In the genomic region with DNA sequence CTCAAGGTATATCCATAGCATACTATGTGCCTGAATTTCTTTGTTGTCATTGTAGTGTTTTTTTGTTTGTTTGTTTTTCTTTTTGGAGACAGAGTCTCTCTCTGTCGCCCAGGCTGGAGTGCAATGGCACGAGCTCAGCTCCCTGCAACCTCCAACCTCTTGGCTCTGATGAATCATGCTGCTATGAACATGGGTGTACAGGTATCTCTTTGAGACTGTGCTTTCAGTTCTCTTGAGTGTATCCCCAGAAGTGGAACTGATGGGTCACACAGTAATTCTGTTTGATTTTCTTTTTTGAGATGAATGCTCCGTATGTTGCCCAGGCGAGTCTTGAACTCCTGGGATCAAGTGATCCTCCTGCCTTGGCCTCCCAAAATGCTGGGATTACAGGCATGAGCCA, we compare ENCODE assay signal across 1 cellular context.
TF ChIP-seq lines count a peak whose summit lies in the region.

No MANE protein-coding gene starts in this region.

TF ChIP-seq in GM23338, 12 proteins besides CTCF, POLR2A, EP300 and RAD21 (continued from another document):
- TF ChIP-seq, protein P1, sequence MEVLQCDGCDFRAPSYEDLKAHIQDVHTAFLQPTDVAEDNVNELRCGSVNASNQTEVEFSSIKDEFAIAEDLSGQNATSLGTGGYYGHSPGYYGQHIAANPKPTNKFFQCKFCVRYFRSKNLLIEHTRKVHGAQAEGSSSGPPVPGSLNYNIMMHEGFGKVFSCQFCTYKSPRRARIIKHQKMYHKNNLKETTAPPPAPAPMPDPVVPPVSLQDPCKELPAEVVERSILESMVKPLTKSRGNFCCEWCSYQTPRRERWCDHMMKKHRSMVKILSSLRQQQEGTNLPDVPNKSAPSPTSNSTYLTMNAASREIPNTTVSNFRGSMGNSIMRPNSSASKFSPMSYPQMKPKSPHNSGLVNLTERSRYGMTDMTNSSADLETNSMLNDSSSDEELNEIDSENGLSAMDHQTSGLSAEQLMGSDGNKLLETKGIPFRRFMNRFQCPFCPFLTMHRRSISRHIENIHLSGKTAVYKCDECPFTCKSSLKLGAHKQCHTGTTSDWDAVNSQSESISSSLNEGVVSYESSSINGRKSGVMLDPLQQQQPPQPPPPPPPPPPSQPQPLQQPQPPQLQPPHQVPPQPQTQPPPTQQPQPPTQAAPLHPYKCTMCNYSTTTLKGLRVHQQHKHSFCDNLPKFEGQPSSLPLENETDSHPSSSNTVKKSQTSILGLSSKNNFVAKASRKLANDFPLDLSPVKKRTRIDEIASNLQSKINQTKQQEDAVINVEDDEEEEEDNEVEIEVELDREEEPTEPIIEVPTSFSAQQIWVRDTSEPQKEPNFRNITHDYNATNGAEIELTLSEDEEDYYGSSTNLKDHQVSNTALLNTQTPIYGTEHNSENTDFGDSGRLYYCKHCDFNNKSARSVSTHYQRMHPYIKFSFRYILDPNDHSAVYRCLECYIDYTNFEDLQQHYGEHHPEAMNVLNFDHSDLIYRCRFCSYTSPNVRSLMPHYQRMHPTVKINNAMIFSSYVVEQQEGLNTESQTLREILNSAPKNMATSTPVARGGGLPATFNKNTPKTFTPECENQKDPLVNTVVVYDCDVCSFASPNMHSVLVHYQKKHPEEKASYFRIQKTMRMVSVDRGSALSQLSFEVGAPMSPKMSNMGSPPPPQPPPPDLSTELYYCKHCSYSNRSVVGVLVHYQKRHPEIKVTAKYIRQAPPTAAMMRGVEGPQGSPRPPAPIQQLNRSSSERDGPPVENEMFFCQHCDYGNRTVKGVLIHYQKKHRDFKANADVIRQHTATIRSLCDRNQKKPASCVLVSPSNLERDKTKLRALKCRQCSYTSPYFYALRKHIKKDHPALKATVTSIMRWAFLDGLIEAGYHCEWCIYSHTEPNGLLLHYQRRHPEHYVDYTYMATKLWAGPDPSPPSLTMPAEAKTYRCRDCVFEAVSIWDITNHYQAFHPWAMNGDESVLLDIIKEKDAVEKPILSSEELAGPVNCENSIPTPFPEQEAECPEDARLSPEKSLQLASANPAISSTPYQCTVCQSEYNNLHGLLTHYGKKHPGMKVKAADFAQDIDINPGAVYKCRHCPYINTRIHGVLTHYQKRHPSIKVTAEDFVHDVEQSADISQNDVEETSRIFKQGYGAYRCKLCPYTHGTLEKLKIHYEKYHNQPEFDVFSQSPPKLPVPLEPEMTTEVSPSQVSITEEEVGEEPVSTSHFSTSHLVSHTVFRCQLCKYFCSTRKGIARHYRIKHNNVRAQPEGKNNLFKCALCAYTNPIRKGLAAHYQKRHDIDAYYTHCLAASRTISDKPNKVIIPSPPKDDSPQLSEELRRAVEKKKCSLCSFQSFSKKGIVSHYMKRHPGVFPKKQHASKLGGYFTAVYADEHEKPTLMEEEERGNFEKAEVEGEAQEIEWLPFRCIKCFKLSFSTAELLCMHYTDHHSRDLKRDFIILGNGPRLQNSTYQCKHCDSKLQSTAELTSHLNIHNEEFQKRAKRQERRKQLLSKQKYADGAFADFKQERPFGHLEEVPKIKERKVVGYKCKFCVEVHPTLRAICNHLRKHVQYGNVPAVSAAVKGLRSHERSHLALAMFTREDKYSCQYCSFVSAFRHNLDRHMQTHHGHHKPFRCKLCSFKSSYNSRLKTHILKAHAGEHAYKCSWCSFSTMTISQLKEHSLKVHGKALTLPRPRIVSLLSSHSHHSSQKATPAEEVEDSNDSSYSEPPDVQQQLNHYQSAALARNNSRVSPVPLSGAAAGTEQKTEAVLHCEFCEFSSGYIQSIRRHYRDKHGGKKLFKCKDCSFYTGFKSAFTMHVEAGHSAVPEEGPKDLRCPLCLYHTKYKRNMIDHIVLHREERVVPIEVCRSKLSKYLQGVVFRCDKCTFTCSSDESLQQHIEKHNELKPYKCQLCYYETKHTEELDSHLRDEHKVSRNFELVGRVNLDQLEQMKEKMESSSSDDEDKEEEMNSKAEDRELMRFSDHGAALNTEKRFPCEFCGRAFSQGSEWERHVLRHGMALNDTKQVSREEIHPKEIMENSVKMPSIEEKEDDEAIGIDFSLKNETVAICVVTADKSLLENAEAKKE (CRISPR knock-in tag; IDR thresholded peaks at IDR 0.05): no peak
- TF ChIP-seq STAT1 (IDR thresholded peaks at IDR 0.05; ENCODE audit: unreplicated experiment) (no peak), EZH2 (IDR thresholded peaks at IDR 0.05; ENCODE audit: low read depth, unreplicated experiment) (no peak), JUNB (IDR thresholded peaks at IDR 0.05; ENCODE audit: unreplicated experiment) (no peak), ZNF114 (CRISPR knock-in tag; IDR thresholded peaks at IDR 0.05) (no peak), CREB1 (CRISPR knock-in tag; IDR thresholded peaks at IDR 0.05; ENCODE audit: low read depth) (no peak)
- TF ChIP-seq, protein P2, sequence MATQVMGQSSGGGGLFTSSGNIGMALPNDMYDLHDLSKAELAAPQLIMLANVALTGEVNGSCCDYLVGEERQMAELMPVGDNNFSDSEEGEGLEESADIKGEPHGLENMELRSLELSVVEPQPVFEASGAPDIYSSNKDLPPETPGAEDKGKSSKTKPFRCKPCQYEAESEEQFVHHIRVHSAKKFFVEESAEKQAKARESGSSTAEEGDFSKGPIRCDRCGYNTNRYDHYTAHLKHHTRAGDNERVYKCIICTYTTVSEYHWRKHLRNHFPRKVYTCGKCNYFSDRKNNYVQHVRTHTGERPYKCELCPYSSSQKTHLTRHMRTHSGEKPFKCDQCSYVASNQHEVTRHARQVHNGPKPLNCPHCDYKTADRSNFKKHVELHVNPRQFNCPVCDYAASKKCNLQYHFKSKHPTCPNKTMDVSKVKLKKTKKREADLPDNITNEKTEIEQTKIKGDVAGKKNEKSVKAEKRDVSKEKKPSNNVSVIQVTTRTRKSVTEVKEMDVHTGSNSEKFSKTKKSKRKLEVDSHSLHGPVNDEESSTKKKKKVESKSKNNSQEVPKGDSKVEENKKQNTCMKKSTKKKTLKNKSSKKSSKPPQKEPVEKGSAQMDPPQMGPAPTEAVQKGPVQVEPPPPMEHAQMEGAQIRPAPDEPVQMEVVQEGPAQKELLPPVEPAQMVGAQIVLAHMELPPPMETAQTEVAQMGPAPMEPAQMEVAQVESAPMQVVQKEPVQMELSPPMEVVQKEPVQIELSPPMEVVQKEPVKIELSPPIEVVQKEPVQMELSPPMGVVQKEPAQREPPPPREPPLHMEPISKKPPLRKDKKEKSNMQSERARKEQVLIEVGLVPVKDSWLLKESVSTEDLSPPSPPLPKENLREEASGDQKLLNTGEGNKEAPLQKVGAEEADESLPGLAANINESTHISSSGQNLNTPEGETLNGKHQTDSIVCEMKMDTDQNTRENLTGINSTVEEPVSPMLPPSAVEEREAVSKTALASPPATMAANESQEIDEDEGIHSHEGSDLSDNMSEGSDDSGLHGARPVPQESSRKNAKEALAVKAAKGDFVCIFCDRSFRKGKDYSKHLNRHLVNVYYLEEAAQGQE (IDR thresholded peaks at IDR 0.05; ENCODE audit: unreplicated experiment): no peak
